3 cellular contexts compared by ENCODE assay signal in genomic region chr20:49052334-49052733, GRCh38.
TF ChIP-seq lines count a peak whose summit lies in the region.

No MANE protein-coding gene starts in this region.

TF ChIP-seq in IMR-90, 13 proteins besides CTCF, POLR2A, EP300 and RAD21:
- no peak for TF ChIP-seq SMC3 (IDR thresholded peaks at IDR 0.05; ENCODE audit: low read depth, low read length)
- no peak for TF ChIP-seq MXI1 (IDR thresholded peaks at IDR 0.05; ENCODE audit: borderline replicate concordance, low read depth, low read length)
- no peak for TF ChIP-seq MAZ (IDR thresholded peaks at IDR 0.05; ENCODE audit: borderline replicate concordance, low read depth, low read length)
- no peak for TF ChIP-seq CEBPB (IDR thresholded peaks at IDR 0.05; ENCODE audit: low read depth, low read length)
- TF ChIP-seq, protein P1, sequence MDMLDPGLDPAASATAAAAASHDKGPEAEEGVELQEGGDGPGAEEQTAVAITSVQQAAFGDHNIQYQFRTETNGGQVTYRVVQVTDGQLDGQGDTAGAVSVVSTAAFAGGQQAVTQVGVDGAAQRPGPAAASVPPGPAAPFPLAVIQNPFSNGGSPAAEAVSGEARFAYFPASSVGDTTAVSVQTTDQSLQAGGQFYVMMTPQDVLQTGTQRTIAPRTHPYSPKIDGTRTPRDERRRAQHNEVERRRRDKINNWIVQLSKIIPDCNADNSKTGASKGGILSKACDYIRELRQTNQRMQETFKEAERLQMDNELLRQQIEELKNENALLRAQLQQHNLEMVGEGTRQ (IDR thresholded peaks at IDR 0.05; ENCODE audit: low read depth, low read length) = no peak
- TF ChIP-seq MAFK (IDR thresholded peaks at IDR 0.05; ENCODE audit: low read depth, low read length) = no peak
- no peak for TF ChIP-seq NFE2L2 (IDR thresholded peaks at IDR 0.05; ENCODE audit: low read depth, low read length)
- TF ChIP-seq RCOR1 (IDR thresholded peaks at IDR 0.05; ENCODE audit: insufficient replicate concordance, low read length) = no peak
- TF ChIP-seq RFX5 (IDR thresholded peaks at IDR 0.05; ENCODE audit: low read depth, low read length) = no peak

TF ChIP-seq in HepG2, 621 proteins besides CTCF, POLR2A, EP300 and RAD21 (continues in another document):
- no peak for TF ChIP-seq MEF2D (CRISPR knock-in tag; IDR thresholded peaks at IDR 0.05)
- no peak for TF ChIP-seq SIN3B (IDR thresholded peaks at IDR 0.05; ENCODE audit: low read length)
- TF ChIP-seq, protein P2, sequence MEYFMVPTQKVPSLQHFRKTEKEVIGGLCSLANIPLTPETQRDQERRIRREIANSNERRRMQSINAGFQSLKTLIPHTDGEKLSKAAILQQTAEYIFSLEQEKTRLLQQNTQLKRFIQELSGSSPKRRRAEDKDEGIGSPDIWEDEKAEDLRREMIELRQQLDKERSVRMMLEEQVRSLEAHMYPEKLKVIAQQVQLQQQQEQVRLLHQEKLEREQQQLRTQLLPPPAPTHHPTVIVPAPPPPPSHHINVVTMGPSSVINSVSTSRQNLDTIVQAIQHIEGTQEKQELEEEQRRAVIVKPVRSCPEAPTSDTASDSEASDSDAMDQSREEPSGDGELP (IDR thresholded peaks at IDR 0.05; ENCODE audit: borderline replicate concordance, low read depth) = no peak
- no peak for TF ChIP-seq TP53 (CRISPR knock-in tag; conservative IDR thresholded peaks at IDR 0.05)
- TF ChIP-seq ZNF136 (CRISPR knock-in tag; IDR thresholded peaks at IDR 0.05; ENCODE audit: low read depth) = no peak
- no peak for TF ChIP-seq PCBP1 (IDR thresholded peaks at IDR 0.05; ENCODE audit: borderline replicate concordance, low read depth, low read length)
- no peak for TF ChIP-seq ZNF354B (CRISPR knock-in tag; IDR thresholded peaks at IDR 0.05)
- TF ChIP-seq ZNF891 (CRISPR knock-in tag; IDR thresholded peaks at IDR 0.05) = no peak
- TF ChIP-seq ZNF724P (CRISPR knock-in tag; IDR thresholded peaks at IDR 0.05; ENCODE audit: borderline replicate concordance) = 0 out of 2 replicates have a peak, but pooled peaks have one; percentile 38
- TF ChIP-seq U2AF2 (IDR thresholded peaks at IDR 0.05; ENCODE audit: low read depth, low read length) = no peak
- TF ChIP-seq NRL (CRISPR knock-in tag; IDR thresholded peaks at IDR 0.05; ENCODE audit: borderline replicate concordance) = no peak
- no peak for TF ChIP-seq SRF (IDR thresholded peaks at IDR 0.05; ENCODE audit: low read depth, low read length)
- TF ChIP-seq ZFX (CRISPR knock-in tag; IDR thresholded peaks at IDR 0.05; ENCODE audit: low read depth) = no peak
- TF ChIP-seq PHF20 (CRISPR knock-in tag; IDR thresholded peaks at IDR 0.05) = no peak
- TF ChIP-seq KDM4B (CRISPR knock-in tag; IDR thresholded peaks at IDR 0.05) = no peak
- TF ChIP-seq SETDB1 (CRISPR knock-in tag; IDR thresholded peaks at IDR 0.05; ENCODE audit: borderline replicate concordance) = no peak
- TF ChIP-seq RARG (CRISPR knock-in tag; IDR thresholded peaks at IDR 0.05; ENCODE audit: low read depth) = no peak
- no peak for TF ChIP-seq ZNF7 (CRISPR knock-in tag; IDR thresholded peaks at IDR 0.05)
- no peak for TF ChIP-seq KLF12 (CRISPR knock-in tag; IDR thresholded peaks at IDR 0.05; ENCODE audit: borderline replicate concordance)
- TF ChIP-seq ZNF879 (CRISPR knock-in tag; IDR thresholded peaks at IDR 0.05) = no peak
- TF ChIP-seq, protein P3, sequence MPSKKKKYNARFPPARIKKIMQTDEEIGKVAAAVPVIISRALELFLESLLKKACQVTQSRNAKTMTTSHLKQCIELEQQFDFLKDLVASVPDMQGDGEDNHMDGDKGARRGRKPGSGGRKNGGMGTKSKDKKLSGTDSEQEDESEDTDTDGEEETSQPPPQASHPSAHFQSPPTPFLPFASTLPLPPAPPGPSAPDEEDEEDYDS (CRISPR knock-in tag; IDR thresholded peaks at IDR 0.05) = peak; percentile 13; the same call in 1 of the 2 replicates
- no peak for TF ChIP-seq ZNF670 (CRISPR knock-in tag; IDR thresholded peaks at IDR 0.05; ENCODE audit: borderline replicate concordance)
- TF ChIP-seq ZNF746 (CRISPR knock-in tag; IDR thresholded peaks at IDR 0.05) = no peak
- no peak for TF ChIP-seq TRIM24 (CRISPR knock-in tag; IDR thresholded peaks at IDR 0.05)
- TF ChIP-seq RXRA (CRISPR knock-in tag; IDR thresholded peaks at IDR 0.05) = no peak
- no peak for TF ChIP-seq PHF5A (CRISPR knock-in tag; IDR thresholded peaks at IDR 0.05; ENCODE audit: low read depth, unreplicated experiment)
- TF ChIP-seq ELF1 (CRISPR knock-in tag; IDR thresholded peaks at IDR 0.05) = no peak
- TF ChIP-seq ZNF614 (CRISPR knock-in tag; IDR thresholded peaks at IDR 0.05; ENCODE audit: borderline replicate concordance) = no peak
- TF ChIP-seq ZBTB46 (CRISPR knock-in tag; IDR thresholded peaks at IDR 0.05; ENCODE audit: borderline replicate concordance) = no peak
- TF ChIP-seq XBP1 (CRISPR knock-in tag; IDR thresholded peaks at IDR 0.05) = no peak
- no peak for TF ChIP-seq ZNF382 (CRISPR knock-in tag; IDR thresholded peaks at IDR 0.05; ENCODE audit: borderline replicate concordance)
- no peak for TF ChIP-seq KLF16 (CRISPR knock-in tag; IDR thresholded peaks at IDR 0.05)
- peak; percentile 24; the same call in 1 of the 2 replicates for TF ChIP-seq GATAD2A (CRISPR knock-in tag; IDR thresholded peaks at IDR 0.05)
- no peak for TF ChIP-seq ZBTB3 (CRISPR knock-in tag; IDR thresholded peaks at IDR 0.05; ENCODE audit: borderline replicate concordance, low read depth)

TF ChIP-seq in GM12891, 5 proteins besides CTCF, POLR2A, EP300 and RAD21:
- no peak for TF ChIP-seq POLR2AphosphoS5 (IDR thresholded peaks at IDR 0.05; ENCODE audit: low read depth, low read length)
- TF ChIP-seq TAF1 (IDR thresholded peaks at IDR 0.05; ENCODE audit: low read depth, low read length) = no peak
- TF ChIP-seq POU2F2 (IDR thresholded peaks at IDR 0.05; ENCODE audit: low read depth, low read length) = no peak
- no peak for TF ChIP-seq PAX5 (IDR thresholded peaks at IDR 0.05; ENCODE audit: insufficient read depth, low read length, severe bottlenecking)
- TF ChIP-seq SPI1 (IDR thresholded peaks at IDR 0.05; ENCODE audit: low read depth, low read length) = no peak
TF ChIP-seq in GM12891: peak in this region for 0.
